In the genomic region with DNA sequence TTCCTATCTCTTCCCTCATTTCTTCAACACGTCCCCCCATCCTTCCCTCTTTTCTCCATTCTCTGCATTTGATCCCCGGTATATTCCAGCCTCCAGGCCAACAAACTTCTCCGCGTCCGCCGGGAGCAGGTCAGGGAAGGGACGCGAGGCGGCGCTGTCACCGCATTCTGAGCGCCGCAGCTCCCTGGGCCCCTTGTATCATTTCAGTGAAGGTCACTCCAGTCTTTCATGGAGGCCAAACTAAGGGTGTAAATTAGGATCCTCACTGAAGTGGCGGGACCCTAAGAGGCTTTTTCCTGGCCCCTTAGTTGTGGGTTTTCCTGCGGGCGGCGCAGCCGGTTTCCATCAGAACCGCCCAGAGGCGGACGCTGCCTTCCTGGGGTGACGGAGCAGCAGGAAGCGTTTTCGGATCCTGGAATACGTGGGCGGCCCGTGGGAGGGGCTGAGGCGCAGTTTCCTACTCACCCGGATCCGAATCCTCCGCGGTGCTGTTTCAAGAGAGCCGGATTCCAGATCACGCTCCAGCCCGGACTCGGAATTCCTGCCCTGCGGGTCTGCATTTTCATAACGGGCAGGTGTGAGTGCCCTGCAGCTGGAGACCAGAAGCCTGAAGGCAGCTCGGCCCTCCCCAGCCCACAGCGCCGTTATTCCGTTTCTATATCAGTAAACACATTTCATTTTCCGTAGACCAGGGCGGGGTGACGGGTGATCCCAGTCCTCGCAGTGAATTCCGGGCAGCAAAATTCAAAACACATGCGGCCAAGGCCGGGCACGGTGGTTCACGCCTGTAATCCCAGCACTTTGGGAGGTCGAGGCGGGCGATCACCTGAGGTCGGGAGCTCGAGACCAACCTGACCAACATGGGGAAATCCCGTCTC, we compare ENCODE assay signal across 1 cellular context.
TF ChIP-seq lines count a peak whose summit lies in the region.

No MANE protein-coding gene starts in this region.

TF ChIP-seq in HepG2, 621 proteins besides CTCF, POLR2A, EP300 and RAD21 (continued from another document and continues in another):
- TF ChIP-seq, protein P1, sequence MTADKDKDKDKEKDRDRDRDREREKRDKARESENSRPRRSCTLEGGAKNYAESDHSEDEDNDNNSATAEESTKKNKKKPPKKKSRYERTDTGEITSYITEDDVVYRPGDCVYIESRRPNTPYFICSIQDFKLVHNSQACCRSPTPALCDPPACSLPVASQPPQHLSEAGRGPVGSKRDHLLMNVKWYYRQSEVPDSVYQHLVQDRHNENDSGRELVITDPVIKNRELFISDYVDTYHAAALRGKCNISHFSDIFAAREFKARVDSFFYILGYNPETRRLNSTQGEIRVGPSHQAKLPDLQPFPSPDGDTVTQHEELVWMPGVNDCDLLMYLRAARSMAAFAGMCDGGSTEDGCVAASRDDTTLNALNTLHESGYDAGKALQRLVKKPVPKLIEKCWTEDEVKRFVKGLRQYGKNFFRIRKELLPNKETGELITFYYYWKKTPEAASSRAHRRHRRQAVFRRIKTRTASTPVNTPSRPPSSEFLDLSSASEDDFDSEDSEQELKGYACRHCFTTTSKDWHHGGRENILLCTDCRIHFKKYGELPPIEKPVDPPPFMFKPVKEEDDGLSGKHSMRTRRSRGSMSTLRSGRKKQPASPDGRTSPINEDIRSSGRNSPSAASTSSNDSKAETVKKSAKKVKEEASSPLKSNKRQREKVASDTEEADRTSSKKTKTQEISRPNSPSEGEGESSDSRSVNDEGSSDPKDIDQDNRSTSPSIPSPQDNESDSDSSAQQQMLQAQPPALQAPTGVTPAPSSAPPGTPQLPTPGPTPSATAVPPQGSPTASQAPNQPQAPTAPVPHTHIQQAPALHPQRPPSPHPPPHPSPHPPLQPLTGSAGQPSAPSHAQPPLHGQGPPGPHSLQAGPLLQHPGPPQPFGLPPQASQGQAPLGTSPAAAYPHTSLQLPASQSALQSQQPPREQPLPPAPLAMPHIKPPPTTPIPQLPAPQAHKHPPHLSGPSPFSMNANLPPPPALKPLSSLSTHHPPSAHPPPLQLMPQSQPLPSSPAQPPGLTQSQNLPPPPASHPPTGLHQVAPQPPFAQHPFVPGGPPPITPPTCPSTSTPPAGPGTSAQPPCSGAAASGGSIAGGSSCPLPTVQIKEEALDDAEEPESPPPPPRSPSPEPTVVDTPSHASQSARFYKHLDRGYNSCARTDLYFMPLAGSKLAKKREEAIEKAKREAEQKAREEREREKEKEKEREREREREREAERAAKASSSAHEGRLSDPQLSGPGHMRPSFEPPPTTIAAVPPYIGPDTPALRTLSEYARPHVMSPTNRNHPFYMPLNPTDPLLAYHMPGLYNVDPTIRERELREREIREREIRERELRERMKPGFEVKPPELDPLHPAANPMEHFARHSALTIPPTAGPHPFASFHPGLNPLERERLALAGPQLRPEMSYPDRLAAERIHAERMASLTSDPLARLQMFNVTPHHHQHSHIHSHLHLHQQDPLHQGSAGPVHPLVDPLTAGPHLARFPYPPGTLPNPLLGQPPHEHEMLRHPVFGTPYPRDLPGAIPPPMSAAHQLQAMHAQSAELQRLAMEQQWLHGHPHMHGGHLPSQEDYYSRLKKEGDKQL (CRISPR knock-in tag; IDR thresholded peaks at IDR 0.05; ENCODE audit: low read depth) = no peak
- TF ChIP-seq, protein P2, sequence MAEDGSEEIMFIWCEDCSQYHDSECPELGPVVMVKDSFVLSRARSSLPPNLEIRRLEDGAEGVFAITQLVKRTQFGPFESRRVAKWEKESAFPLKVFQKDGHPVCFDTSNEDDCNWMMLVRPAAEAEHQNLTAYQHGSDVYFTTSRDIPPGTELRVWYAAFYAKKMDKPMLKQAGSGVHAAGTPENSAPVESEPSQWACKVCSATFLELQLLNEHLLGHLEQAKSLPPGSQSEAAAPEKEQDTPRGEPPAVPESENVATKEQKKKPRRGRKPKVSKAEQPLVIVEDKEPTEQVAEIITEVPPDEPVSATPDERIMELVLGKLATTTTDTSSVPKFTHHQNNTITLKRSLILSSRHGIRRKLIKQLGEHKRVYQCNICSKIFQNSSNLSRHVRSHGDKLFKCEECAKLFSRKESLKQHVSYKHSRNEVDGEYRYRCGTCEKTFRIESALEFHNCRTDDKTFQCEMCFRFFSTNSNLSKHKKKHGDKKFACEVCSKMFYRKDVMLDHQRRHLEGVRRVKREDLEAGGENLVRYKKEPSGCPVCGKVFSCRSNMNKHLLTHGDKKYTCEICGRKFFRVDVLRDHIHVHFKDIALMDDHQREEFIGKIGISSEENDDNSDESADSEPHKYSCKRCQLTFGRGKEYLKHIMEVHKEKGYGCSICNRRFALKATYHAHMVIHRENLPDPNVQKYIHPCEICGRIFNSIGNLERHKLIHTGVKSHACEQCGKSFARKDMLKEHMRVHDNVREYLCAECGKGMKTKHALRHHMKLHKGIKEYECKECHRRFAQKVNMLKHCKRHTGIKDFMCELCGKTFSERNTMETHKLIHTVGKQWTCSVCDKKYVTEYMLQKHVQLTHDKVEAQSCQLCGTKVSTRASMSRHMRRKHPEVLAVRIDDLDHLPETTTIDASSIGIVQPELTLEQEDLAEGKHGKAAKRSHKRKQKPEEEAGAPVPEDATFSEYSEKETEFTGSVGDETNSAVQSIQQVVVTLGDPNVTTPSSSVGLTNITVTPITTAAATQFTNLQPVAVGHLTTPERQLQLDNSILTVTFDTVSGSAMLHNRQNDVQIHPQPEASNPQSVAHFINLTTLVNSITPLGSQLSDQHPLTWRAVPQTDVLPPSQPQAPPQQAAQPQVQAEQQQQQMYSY (CRISPR knock-in tag; IDR thresholded peaks at IDR 0.05) = peak; percentile 88
- TF ChIP-seq TBX2 (CRISPR knock-in tag; IDR thresholded peaks at IDR 0.05; ENCODE audit: borderline replicate concordance) (peak; percentile 68; the same call in 1 of the 2 replicates), ZNF292 (CRISPR knock-in tag; IDR thresholded peaks at IDR 0.05; ENCODE audit: borderline replicate concordance, low read depth) (no peak), TARDBP (CRISPR knock-in tag; IDR thresholded peaks at IDR 0.05) (no peak; the same call in 1 of the 2 replicates), SRSF4 (IDR thresholded peaks at IDR 0.05; ENCODE audit: low read depth, low read length, poor library complexity, severe bottlenecking) (no peak), TEAD2 (CRISPR knock-in tag; IDR thresholded peaks at IDR 0.05) (no peak), RNF2 (conservative IDR thresholded peaks at IDR 0.05; ENCODE audit: low read depth) (no peak), KDM6A (CRISPR knock-in tag; IDR thresholded peaks at IDR 0.05; ENCODE audit: low read depth) (no peak), HMG20B (CRISPR knock-in tag; conservative IDR thresholded peaks at IDR 0.05) (0 out of 2 replicates have a peak, but pooled peaks have one; percentile 55), ZNF136 (CRISPR knock-in tag; IDR thresholded peaks at IDR 0.05; ENCODE audit: low read depth) (no peak), PHF21A (CRISPR knock-in tag; IDR thresholded peaks at IDR 0.05) (peak; percentile 90), ZNF143 (CRISPR knock-in tag; IDR thresholded peaks at IDR 0.05) (no peak), ZNF616 (CRISPR knock-in tag; IDR thresholded peaks at IDR 0.05; ENCODE audit: low read depth) (0 out of 2 replicates have a peak, but pooled peaks have one; percentile 62), ZNF792 (CRISPR knock-in tag; IDR thresholded peaks at IDR 0.05) (peak; percentile 57; the same call in 1 of the 2 replicates), ATM (IDR thresholded peaks at IDR 0.05; ENCODE audit: borderline replicate concordance) (no peak), DPF2 (CRISPR knock-in tag; IDR thresholded peaks at IDR 0.05; ENCODE audit: borderline replicate concordance, low read depth) (no peak), MAF1 (CRISPR knock-in tag; IDR thresholded peaks at IDR 0.05; ENCODE audit: borderline replicate concordance) (no peak), JDP2 (CRISPR knock-in tag; IDR thresholded peaks at IDR 0.05; ENCODE audit: borderline replicate concordance) (no peak), CBFB (CRISPR knock-in tag; IDR thresholded peaks at IDR 0.05) (peak; percentile 61; the same call in 1 of the 2 replicates), HDAC6 (IDR thresholded peaks at IDR 0.05; ENCODE audit: low read depth, low read length) (no peak), YEATS4 (CRISPR knock-in tag; IDR thresholded peaks at IDR 0.05; ENCODE audit: borderline replicate concordance) (peak; percentile 75)
- TF ChIP-seq, protein P3, sequence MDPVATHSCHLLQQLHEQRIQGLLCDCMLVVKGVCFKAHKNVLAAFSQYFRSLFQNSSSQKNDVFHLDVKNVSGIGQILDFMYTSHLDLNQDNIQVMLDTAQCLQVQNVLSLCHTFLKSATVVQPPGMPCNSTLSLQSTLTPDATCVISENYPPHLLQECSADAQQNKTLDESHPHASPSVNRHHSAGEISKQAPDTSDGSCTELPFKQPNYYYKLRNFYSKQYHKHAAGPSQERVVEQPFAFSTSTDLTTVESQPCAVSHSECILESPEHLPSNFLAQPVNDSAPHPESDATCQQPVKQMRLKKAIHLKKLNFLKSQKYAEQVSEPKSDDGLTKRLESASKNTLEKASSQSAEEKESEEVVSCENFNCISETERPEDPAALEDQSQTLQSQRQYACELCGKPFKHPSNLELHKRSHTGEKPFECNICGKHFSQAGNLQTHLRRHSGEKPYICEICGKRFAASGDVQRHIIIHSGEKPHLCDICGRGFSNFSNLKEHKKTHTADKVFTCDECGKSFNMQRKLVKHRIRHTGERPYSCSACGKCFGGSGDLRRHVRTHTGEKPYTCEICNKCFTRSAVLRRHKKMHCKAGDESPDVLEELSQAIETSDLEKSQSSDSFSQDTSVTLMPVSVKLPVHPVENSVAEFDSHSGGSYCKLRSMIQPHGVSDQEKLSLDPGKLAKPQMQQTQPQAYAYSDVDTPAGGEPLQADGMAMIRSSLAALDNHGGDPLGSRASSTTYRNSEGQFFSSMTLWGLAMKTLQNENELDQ (CRISPR knock-in tag; IDR thresholded peaks at IDR 0.05; ENCODE audit: borderline replicate concordance) = no peak
- TF ChIP-seq, protein P4, sequence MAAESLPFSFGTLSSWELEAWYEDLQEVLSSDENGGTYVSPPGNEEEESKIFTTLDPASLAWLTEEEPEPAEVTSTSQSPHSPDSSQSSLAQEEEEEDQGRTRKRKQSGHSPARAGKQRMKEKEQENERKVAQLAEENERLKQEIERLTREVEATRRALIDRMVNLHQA (CRISPR knock-in tag; IDR thresholded peaks at IDR 0.05) = no peak
- TF ChIP-seq, protein P5, sequence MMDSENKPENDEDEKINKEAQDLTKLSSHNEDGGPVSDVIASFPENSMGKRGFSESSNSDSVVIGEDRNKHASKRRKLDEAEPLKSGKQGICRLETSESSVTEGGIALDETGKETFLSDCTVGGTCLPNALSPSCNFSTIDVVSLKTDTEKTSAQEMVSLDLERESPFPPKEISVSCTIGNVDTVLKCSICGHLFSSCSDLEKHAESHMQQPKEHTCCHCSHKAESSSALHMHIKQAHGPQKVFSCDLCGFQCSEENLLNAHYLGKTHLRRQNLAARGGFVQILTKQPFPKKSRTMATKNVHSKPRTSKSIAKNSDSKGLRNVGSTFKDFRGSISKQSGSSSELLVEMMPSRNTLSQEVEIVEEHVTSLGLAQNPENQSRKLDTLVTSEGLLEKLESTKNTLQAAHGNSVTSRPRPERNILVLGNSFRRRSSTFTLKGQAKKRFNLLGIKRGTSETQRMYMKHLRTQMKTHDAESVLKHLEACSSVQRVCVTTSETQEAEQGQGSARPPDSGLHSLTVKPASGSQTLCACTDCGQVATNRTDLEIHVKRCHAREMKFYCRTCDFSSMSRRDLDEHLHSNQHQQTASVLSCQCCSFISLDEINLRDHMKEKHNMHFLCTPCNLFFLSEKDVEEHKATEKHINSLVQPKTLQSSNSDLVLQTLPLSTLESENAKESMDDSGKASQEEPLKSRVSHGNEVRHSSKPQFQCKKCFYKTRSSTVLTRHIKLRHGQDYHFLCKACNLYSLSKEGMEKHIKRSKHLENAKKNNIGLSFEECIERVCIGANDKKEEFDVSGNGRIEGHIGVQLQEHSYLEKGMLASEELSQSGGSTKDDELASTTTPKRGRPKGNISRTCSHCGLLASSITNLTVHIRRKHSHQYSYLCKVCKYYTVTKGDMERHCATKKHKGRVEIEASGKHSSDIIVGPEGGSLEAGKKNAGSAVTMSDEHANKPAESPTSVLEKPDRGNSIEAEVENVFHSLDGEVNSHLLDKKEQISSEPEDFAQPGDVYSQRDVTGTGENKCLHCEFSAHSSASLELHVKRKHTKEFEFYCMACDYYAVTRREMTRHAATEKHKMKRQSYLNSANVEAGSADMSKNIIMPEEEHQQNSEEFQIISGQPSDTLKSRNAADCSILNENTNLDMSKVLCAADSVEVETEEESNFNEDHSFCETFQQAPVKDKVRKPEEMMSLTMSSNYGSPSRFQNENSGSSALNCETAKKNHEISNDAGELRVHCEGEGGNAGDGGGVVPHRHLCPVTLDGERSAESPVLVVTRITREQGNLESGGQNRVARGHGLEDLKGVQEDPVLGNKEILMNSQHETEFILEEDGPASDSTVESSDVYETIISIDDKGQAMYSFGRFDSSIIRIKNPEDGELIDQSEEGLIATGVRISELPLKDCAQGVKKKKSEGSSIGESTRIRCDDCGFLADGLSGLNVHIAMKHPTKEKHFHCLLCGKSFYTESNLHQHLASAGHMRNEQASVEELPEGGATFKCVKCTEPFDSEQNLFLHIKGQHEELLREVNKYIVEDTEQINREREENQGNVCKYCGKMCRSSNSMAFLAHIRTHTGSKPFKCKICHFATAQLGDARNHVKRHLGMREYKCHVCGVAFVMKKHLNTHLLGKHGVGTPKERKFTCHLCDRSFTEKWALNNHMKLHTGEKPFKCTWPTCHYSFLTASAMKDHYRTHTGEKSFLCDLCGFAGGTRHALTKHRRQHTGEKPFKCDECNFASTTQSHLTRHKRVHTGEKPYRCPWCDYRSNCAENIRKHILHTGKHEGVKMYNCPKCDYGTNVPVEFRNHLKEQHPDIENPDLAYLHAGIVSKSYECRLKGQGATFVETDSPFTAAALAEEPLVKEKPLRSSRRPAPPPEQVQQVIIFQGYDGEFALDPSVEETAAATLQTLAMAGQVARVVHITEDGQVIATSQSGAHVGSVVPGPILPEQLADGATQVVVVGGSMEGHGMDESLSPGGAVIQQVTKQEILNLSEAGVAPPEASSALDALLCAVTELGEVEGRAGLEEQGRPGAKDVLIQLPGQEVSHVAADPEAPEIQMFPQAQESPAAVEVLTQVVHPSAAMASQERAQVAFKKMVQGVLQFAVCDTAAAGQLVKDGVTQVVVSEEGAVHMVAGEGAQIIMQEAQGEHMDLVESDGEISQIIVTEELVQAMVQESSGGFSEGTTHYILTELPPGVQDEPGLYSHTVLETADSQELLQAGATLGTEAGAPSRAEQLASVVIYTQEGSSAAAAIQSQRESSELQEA (CRISPR knock-in tag; IDR thresholded peaks at IDR 0.05; ENCODE audit: not compliant biosample characterization) = no peak
- TF ChIP-seq, protein P6, sequence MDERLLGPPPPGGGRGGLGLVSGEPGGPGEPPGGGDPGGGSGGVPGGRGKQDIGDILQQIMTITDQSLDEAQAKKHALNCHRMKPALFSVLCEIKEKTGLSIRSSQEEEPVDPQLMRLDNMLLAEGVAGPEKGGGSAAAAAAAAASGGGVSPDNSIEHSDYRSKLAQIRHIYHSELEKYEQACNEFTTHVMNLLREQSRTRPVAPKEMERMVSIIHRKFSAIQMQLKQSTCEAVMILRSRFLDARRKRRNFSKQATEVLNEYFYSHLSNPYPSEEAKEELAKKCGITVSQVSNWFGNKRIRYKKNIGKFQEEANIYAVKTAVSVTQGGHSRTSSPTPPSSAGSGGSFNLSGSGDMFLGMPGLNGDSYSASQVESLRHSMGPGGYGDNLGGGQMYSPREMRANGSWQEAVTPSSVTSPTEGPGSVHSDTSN (CRISPR knock-in tag; IDR thresholded peaks at IDR 0.05) = no peak
- TF ChIP-seq, protein P7, sequence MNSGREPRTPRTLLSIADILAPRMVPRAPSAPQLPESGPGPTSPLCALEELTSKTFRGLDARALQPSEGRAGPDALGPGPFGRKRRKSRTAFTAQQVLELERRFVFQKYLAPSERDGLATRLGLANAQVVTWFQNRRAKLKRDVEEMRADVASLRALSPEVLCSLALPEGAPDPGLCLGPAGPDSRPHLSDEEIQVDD (CRISPR knock-in tag; IDR thresholded peaks at IDR 0.05; ENCODE audit: borderline replicate concordance) = 0 out of 2 replicates have a peak, but pooled peaks have one; percentile 50
